Comparison of ENCODE assay signal across 20 cellular contexts in the genomic region with DNA sequence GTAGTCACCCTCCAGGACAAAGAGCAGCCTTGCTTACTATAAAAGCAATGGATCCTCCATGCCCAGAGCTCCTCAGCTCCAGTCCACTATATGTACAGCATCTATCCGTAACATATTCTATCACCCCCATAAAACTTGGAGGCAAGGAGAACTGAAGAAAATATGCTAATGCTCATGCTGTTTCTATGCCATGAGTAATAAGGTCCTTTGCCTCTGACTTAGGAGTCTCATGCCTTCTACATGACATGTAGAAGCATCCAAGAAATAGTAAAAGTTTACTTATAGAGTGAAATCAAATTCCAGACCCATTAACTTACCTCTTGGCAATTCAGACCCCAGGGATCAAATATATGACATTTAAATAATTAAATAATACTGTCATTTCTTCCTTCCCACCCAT.
"Had no signal": no experiment of that assay in that cellular context is flagged by ENCODE, and none has a peak within 500 bp of the region (broad histone marks: within the 10 kb centered on the region; RNA-seq: fewer than 3 reads in every experiment).

No MANE protein-coding gene starts in this region.

- H3K36me3 ChIP-seq: left lung, neutrophil, WERI-Rb-1 had no signal

- H3K27me3 ChIP-seq: body of pancreas, left lung, neutrophil had no signal

- H3K27ac ChIP-seq: body of pancreas, epithelial cell of prostate, left lung, neutrophil, WERI-Rb-1 had no signal

- H3K9me3 ChIP-seq: body of pancreas, left lung, mucosa of descending colon, neutrophil had no signal

- DNase-seq: activated CD4-positive, alpha-beta memory T cell treated with anti-CD3 and anti-CD28 coated beads for 36 hours; activated CD4-positive, alpha-beta T cell treated with anti-CD3 and anti-CD28 coated beads for 36 hours; activated CD8-positive, alpha-beta memory T cell treated with anti-CD3 and anti-CD28 coated beads, Interleukin-2, amount 10 ng/mL, durations not matched to agents 7 days and 5 days; activated T-cell treated with anti-CD3 and anti-CD28 coated beads, Interleukin-2, amount 50 U/mL, for 1 hour; body of pancreas; effector memory CD4-positive, alpha-beta T cell; hippocampal formation; kidney; left lung; mucosa of descending colon; naive thymus-derived CD4-positive, alpha-beta T cell; posterior cingulate gyrus; stimulated activated CD4-positive, alpha-beta T cell treated with anti-CD3 and anti-CD28 coated beads, Interleukin-4, amount 100 ng/mL, for 4 hours; stimulated activated CD8-positive, alpha-beta memory T cell treated with anti-CD3 and anti-CD28 coated beads, Interleukin-4, amount 100 ng/mL, for 48 hours; stimulated activated naive CD8-positive, alpha-beta T cell treated with anti-CD3 and anti-CD28 coated beads, Interleukin-15, Interleukin-2, amounts not matched to agents 100 U/mL and 50 U/mL, for 24 hours; trophoblast cell; WERI-Rb-1 had no signal

- H3K4me3 ChIP-seq: body of pancreas, left lung, mucosa of descending colon, smooth muscle cell had no signal

- H3K4me1 ChIP-seq: left lung had no signal
